Comparison of ENCODE assay signal across 22 cellular contexts in genomic region chr1:215277537-215277936, GRCh38.
DNase-seq lines count a peak whose midpoint lies in the region; ATAC-seq lines count a peak whose summit lies in the region.
"Had no signal": no experiment of that assay in that cellular context is flagged by ENCODE, and none has a peak within 500 bp of the region (broad histone marks: within the 10 kb centered on the region; RNA-seq: fewer than 3 reads in every experiment).

No MANE protein-coding gene starts in this region.

- DNase-seq in EH (ENCODE audit: low read depth) (peak; percentile 73), M059J (ENCODE audit: low read depth) (peak; percentile 80), dedifferentiated amniotic fluid mesenchymal stem cell (ENCODE audit: extremely low spot score) (peak; percentile 61), myocyte (ENCODE audit: low read depth) (peak; percentile 54), ACHN (no peak)
- DNase-seq: activated CD8-positive, alpha-beta T cell treated with anti-CD3 and anti-CD28 coated beads, Interleukin-2, amount 10 ng/mL, durations not matched to agents 7 days and 5 days; activated naive CD4-positive, alpha-beta T cell treated with anti-CD3 and anti-CD28 coated beads for 36 hours; activated T-cell treated with anti-CD3 and anti-CD28 coated beads, Interleukin-2, amount 50 U/mL, for 1 hour; DMS79; foreskin keratinocyte; immature natural killer cell; left ventricle myocardium inferior; NCI-H2029 treated with DMSO at 0.1 percent for 48 hours; NK-92 treated with Interleukin-12 subunit alpha and Interleukin-12 subunit beta, amount 100 ng/mL, for 24 hours; stimulated activated CD4-positive, alpha-beta T cell treated with anti-CD3 and anti-CD28 coated beads, Interleukin-2, amount 100 ng/mL, for 24 hours; stimulated activated naive CD4-positive, alpha-beta T cell treated with Interleukin-2 at 50 U/mL for 16 hours; tibial artery had no signal

- in situ Hi-C loops in ACHN (cut with HindIII; ENCODE audit: low pct_ligation_motif_present, low pct_unique_long_range_greater_than_20kb, low sequenced_read_pairs) = no loop called here

- no peak for ATAC-seq in GM18873 (IDR thresholded peaks at IDR 0.05; ENCODE audit: low FRiP score, unreplicated experiment)
- ATAC-seq in HG03097 (IDR thresholded peaks at IDR 0.05; ENCODE audit: low FRiP score, unreplicated experiment) = no peak
- no peak for ATAC-seq in HG03135 (IDR thresholded peaks at IDR 0.05; ENCODE audit: unreplicated experiment)
- ATAC-seq: activated CD4-positive, CD25-positive, alpha-beta regulatory T cell treated with anti-CD3 and anti-CD28 coated beads, Interleukin-2, amount 50 U/mL, for 24 hours; activated CD8-positive, alpha-beta T cell treated with anti-CD3 and anti-CD28 coated beads, Interleukin-2, amount 10 ng/mL, durations not matched to agents 7 days and 5 days; foreskin keratinocyte; K562 had no signal
